Comparison of ENCODE assay signal across 13 cellular contexts in the genomic region with DNA sequence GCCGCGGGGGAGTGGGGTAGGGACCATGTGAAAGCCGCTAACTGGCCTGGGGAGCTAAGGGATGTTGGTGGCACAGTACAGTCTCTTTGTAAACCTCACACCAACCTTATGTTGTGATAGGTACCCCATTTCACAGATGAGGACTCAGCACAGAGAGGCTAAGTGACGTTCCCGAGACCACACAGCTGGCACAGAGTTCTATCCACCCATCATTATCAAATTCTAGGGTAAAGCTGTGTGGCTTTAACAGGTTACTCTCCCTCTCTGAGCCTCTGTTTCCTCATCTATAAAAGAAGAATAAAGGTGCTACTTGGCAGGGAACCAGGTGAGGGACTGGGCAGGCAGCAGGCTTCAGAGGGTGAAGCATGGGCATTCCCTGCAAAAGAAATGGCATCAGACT. TPM values are rescaled to one million over a fixed set of nuclear protein-coding genes. Genes with fewer than 3 reads are reported as not detected.
DNase-seq lines count a peak whose midpoint lies in the region; ATAC-seq and TF ChIP-seq lines count a peak whose summit lies in the region.
"Had no signal": no experiment of that assay in that cellular context is flagged by ENCODE, and none has a peak within 500 bp of the region (broad histone marks: within the 10 kb centered on the region; RNA-seq: fewer than 3 reads in every experiment).

No MANE protein-coding gene starts in this region.

- TF ChIP-seq POLR2A in spleen (IDR thresholded peaks at IDR 0.05): no peak

- H3K27me3 Mint-ChIP-seq in CD4-positive, alpha-beta T cell: no peaks in the 10 kb centered on the region
- peaks cover 9% of the 10 kb centered on the region for H3K27me3 Mint-ChIP-seq in activated naive CD8-positive, alpha-beta T cell treated with anti-CD3 and anti-CD28 coated beads, Interleukin-2, amount 10 ng/mL, durations not matched to agents 7 days and 5 days
- peaks cover 12 to 33% of the 10 kb centered on the region in 2 donors for H3K27me3 Mint-ChIP-seq in natural killer cell treated with Interleukin-12 subunit alpha and Interleukin-12 subunit beta and Interleukin-15 and Interleukin-18, amount 100 ng/mL, for 72 hours

- H3K79me2 ChIP-seq in DND-41 (ENCODE audit: insufficient read depth, low read length): no peaks in the 10 kb centered on the region

- H3K4me1 ChIP-seq in DND-41 (ENCODE audit: insufficient read depth, low read length): peaks cover 25% of the 10 kb centered on the region
- peaks cover 6 to 61% (median 34%) of the 10 kb centered on the region in 6 donors for H3K4me1 ChIP-seq in spleen

- H3K36me3 Mint-ChIP-seq in CD4-positive, alpha-beta T cell (ENCODE audit: low read depth): no peaks in the 10 kb centered on the region
- no peaks in the 10 kb centered on the region for H3K36me3 Mint-ChIP-seq in activated naive CD8-positive, alpha-beta T cell treated with anti-CD3 and anti-CD28 coated beads, Interleukin-2, amount 10 ng/mL, durations not matched to agents 7 days and 5 days
- H3K36me3 Mint-ChIP-seq in natural killer cell treated with Interleukin-12 subunit alpha and Interleukin-12 subunit beta and Interleukin-15 and Interleukin-18, amount 100 ng/mL, for 72 hours: no peaks in the 10 kb centered on the region

- H3K9me3 Mint-ChIP-seq in CD4-positive, alpha-beta T cell: no peaks in the 10 kb centered on the region
- no peaks in the 10 kb centered on the region for H3K9me3 Mint-ChIP-seq in activated naive CD8-positive, alpha-beta T cell treated with anti-CD3 and anti-CD28 coated beads, Interleukin-2, amount 10 ng/mL, durations not matched to agents 7 days and 5 days
- no peaks in the 10 kb centered on the region for H3K9me3 Mint-ChIP-seq in natural killer cell treated with Interleukin-12 subunit alpha and Interleukin-12 subunit beta and Interleukin-15 and Interleukin-18, amount 100 ng/mL, for 72 hours

- H3K4me2 ChIP-seq in DND-41 (ENCODE audit: insufficient read depth, low read length): 0 out of 2 replicates have a peak overlapping the region, but pooled peaks have one; percentile 93

- no peaks in the 10 kb centered on the region for H3K27me3 ChIP-seq in CD4-positive, alpha-beta T cell (ENCODE audit: control insufficient read depth, insufficient read depth, low read length)
- H3K27me3 ChIP-seq in DND-41 (ENCODE audit: insufficient read depth, low read length, poor library complexity) (peaks cover 10% of the 10 kb centered on the region), spleen (replicated peaks in 1 of 7) (peaks cover 0 to 29% (median 5%) of the 10 kb centered on the region in 7 donors)
- H3K27me3 ChIP-seq: pancreas had no signal

- H2AFZ ChIP-seq in DND-41 (ENCODE audit: low read depth, low read length): no peak overlapping the region

- no peak for ATAC-seq in CD4-positive, alpha-beta T cell (ENCODE audit: poor library complexity)
- ATAC-seq in DND-41 (ENCODE audit: insufficient read depth, low read depth): no peak
- ATAC-seq in activated naive CD8-positive, alpha-beta T cell treated with anti-CD3 and anti-CD28 coated beads, Interleukin-2, amount 10 ng/mL, durations not matched to agents 7 days and 5 days (ENCODE audit: low read depth): no peak
- no peak for ATAC-seq in natural killer cell treated with Interleukin-12 subunit alpha and Interleukin-12 subunit beta and Interleukin-15 and Interleukin-18, amount 100 ng/mL, for 72 hours
- ATAC-seq: pancreas had no signal

- no peak for DNase-seq in CD4-positive, alpha-beta T cell
- DNase-seq in DND-41 (no peak), spleen (no peak), NOMO-1 treated with DMSO at 0.1 percent for 48 hours (lab: John Stamatoyannopoulos, UW; ENCODE audit: unreplicated experiment) (no peak), ecto neural progenitor cell (ENCODE audit: low spot score) (no peak)
- DNase-seq in activated naive CD8-positive, alpha-beta T cell treated with anti-CD3 and anti-CD28 coated beads, Interleukin-2, amount 10 ng/mL, durations not matched to agents 7 days and 5 days: no peak
- DNase-seq in natural killer cell treated with Interleukin-12 subunit alpha and Interleukin-12 subunit beta and Interleukin-15 and Interleukin-18, amount 100 ng/mL, for 72 hours (ENCODE audit: low spot score): no peak
- DNase-seq: cerebellar nuclear complex, HCEC 1CT, mesenchymal stem cell, NCI-H2107, NCI-H82, pancreas had no signal

- H3K4me1 Mint-ChIP-seq in CD4-positive, alpha-beta T cell (ENCODE audit: low read depth): peaks cover 60% of the 10 kb centered on the region
- H3K4me1 Mint-ChIP-seq in activated naive CD8-positive, alpha-beta T cell treated with anti-CD3 and anti-CD28 coated beads, Interleukin-2, amount 10 ng/mL, durations not matched to agents 7 days and 5 days: peaks cover 39% of the 10 kb centered on the region
- peaks cover 28 to 29% of the 10 kb centered on the region in 2 donors for H3K4me1 Mint-ChIP-seq in natural killer cell treated with Interleukin-12 subunit alpha and Interleukin-12 subunit beta and Interleukin-15 and Interleukin-18, amount 100 ng/mL, for 72 hours (ENCODE audit: low read depth in 2 of 2)

- no peak for TF ChIP-seq CTCF in CD4-positive, alpha-beta T cell (IDR thresholded peaks at IDR 0.05)
- TF ChIP-seq CTCF in DND-41 (IDR thresholded peaks at IDR 0.05; ENCODE audit: borderline replicate concordance, extremely low read depth, low read length, poor library complexity, severe bottlenecking): no peak
- TF ChIP-seq CTCF in spleen (IDR thresholded peaks at IDR 0.05 in 8 of 11, conservative IDR thresholded peaks at IDR 0.05 in 3 of 11): no peak

- peak overlapping the region; percentile 76 for H3K27ac Mint-ChIP-seq in CD4-positive, alpha-beta T cell
- peak overlapping the region; percentile 50 for H3K27ac Mint-ChIP-seq in activated naive CD8-positive, alpha-beta T cell treated with anti-CD3 and anti-CD28 coated beads, Interleukin-2, amount 10 ng/mL, durations not matched to agents 7 days and 5 days
- H3K27ac Mint-ChIP-seq in natural killer cell treated with Interleukin-12 subunit alpha and Interleukin-12 subunit beta and Interleukin-15 and Interleukin-18, amount 100 ng/mL, for 72 hours: peak overlapping the region in 1 of 2 donors; percentile 29

- H3K4me3 ChIP-seq in DND-41 (ENCODE audit: low read depth in 1 of 2, low read length in 2 of 2) (no peak overlapping the region), spleen (no peak overlapping the region)

- POLR2A ChIA-PET in CD4-positive, alpha-beta T cell (lab: Charles Lee): no interaction called here
- POLR2A ChIA-PET in activated naive CD8-positive, alpha-beta T cell treated with anti-CD3 and anti-CD28 coated beads, Interleukin-2, amount 10 ng/mL, durations not matched to agents 7 days and 5 days (lab: Charles Lee): interaction anchor here (0.6 kb wide), 1 partner anchor 113 kb away, joined by 3 read pairs; no protein-coding TSS in a partner anchor

- H3K27ac ChIP-seq in CD4-positive, alpha-beta T cell (ENCODE audit: low read depth, low read length): no peak overlapping the region
- H3K27ac ChIP-seq in DND-41 (ENCODE audit: low read length): no peak overlapping the region
- no peak overlapping the region for H3K27ac ChIP-seq in spleen
- H3K27ac ChIP-seq: pancreas had no signal

- CTCF ChIA-PET in CD4-positive, alpha-beta T cell (lab: Charles Lee): no interaction called here

- H3K9ac ChIP-seq in DND-41 (ENCODE audit: low read depth, low read length): no peak overlapping the region

- H3K9me3 ChIP-seq in CD4-positive, alpha-beta T cell (ENCODE audit: control insufficient read depth, low read length): no peaks in the 10 kb centered on the region
- H3K9me3 ChIP-seq in DND-41 (ENCODE audit: insufficient read depth, low read length, severe bottlenecking) (no peaks in the 10 kb centered on the region), spleen (no peaks in the 10 kb centered on the region)
- H3K9me3 ChIP-seq: pancreas had no signal

- no peaks in the 10 kb centered on the region for H3K36me3 ChIP-seq in DND-41 (ENCODE audit: insufficient read depth, low read length)
- H3K36me3 ChIP-seq in spleen: no peaks in the 10 kb centered on the region
- H3K36me3 ChIP-seq: pancreas had no signal

- WGBS in spleen, 5 donors: 96 to 98% (median 98%) methylated on average over 5 of the region's 5 CpGs

- intact Hi-C loops in CD4-positive, alpha-beta T cell (cut with DNase I, micrococcal nuclease): loop anchor here (2.0 to 5.0 kb wide), 4 partner anchors 18 to 250 kb away; a partner anchor contains a TSS
- intact Hi-C loops in spleen (cut with DNase I; ENCODE audit: low total_unique reads): no loop called here

- H4K20me1 ChIP-seq in DND-41 (ENCODE audit: insufficient read depth, low read length): peaks cover 7% of the 10 kb centered on the region

- H3K4me3 Mint-ChIP-seq in CD4-positive, alpha-beta T cell: peak overlapping the region; percentile 94
- peak overlapping the region; percentile 83 for H3K4me3 Mint-ChIP-seq in activated naive CD8-positive, alpha-beta T cell treated with anti-CD3 and anti-CD28 coated beads, Interleukin-2, amount 10 ng/mL, durations not matched to agents 7 days and 5 days
- H3K4me3 Mint-ChIP-seq in natural killer cell treated with Interleukin-12 subunit alpha and Interleukin-12 subunit beta and Interleukin-15 and Interleukin-18, amount 100 ng/mL, for 72 hours: peak overlapping the region; percentile 63

RNA-seq across cellular contexts. Expression of a gene that starts 1.4 kb away (rescaled TPM):
- total RNA-seq in CD4-positive, alpha-beta T cell: 100 to 1,000 TPM in 1 of 2 experiments, 10 to 100 TPM in 1; 91.6 to 101 TPM
- total RNA-seq in activated naive CD8-positive, alpha-beta T cell treated with anti-CD3 and anti-CD28 coated beads, Interleukin-2, amount 10 ng/mL, durations not matched to agents 7 days and 5 days: 10 to 100 TPM; 35.7 to 38.4 TPM
- 10 to 100 TPM in 1 of 2 donors, 1 to 10 TPM in 1; 7.2 to 28.2 TPM for total RNA-seq in natural killer cell treated with Interleukin-12 subunit alpha and Interleukin-12 subunit beta and Interleukin-15 and Interleukin-18, amount 100 ng/mL, for 72 hours
- 100 to 1,000 TPM in 6 of 7 donors, 10 to 100 TPM in 1; 97.0 to 273 (median 144) TPM for total RNA-seq in spleen
- polyA plus RNA-seq in spleen: 100 to 1,000 TPM in 2 of 3 donors, 10 to 100 TPM in 1; 44.6 to 248 (median 147) TPM

RNA-seq across cellular contexts. Expression of a gene that starts 34.9 kb away (rescaled TPM):
- 1 to 10 TPM; 3.5 to 4.1 TPM for total RNA-seq in CD4-positive, alpha-beta T cell
- 10 to 100 TPM; 15.7 to 17.8 TPM for total RNA-seq in activated naive CD8-positive, alpha-beta T cell treated with anti-CD3 and anti-CD28 coated beads, Interleukin-2, amount 10 ng/mL, durations not matched to agents 7 days and 5 days
- total RNA-seq in natural killer cell treated with Interleukin-12 subunit alpha and Interleukin-12 subunit beta and Interleukin-15 and Interleukin-18, amount 100 ng/mL, for 72 hours: 1 to 10 TPM; 4.4 to 6.4 TPM
- total RNA-seq in spleen: 100 to 1,000 TPM in 2 of 7 donors, 10 to 100 TPM in 5; 54.9 to 145 (median 87.5) TPM
- polyA plus RNA-seq in spleen: 10 to 100 TPM; 19.0 to 39.1 (median 33.0) TPM
